Comparison of ENCODE assay signal across 19 cellular contexts in the genomic region with DNA sequence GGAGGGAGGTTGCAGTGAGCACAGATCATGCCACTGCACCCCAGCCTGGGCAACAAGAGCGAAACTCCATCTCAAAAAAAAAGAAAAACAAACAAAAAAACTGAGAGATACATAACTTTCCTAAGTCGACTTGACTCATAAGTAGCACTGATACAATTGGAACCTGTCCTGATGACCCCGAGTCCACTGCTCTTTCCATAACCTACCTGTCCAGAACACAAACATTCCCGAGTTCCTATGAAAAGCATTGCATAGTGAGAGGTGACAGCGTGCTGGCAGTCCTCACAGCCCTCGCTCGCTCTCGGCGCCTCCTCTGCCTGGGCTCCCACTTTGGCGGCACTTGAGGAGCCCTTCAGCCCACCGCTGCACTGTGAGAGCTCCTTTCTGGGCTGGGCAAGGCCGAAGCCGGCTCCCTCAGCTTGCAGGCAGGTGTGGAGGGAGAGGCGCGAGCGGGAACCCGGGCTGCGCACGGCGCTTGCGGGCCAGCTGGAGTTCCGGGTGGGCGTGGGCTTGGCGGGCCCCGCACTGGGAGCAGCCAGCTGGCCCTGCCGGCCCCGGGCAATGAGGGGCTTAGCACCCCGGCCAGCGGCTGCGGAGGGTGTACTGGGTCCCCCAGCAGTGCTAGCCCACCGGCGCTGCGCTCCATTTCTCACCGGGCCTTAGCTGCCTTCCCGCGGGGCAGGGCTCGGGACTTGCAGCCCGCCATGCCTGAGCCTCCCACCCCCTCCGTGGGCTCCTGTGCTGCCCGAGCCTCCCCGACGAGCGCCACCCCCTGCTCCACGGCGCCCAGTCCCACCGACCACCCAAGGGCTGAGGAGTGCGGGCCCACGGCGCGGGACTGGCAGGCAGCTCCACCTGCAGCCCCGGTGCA. TPM values are rescaled to one million over a fixed set of nuclear protein-coding genes. Genes with fewer than 3 reads are reported as not detected.
"Had no signal": no experiment of that assay in that cellular context is flagged by ENCODE, and none has a peak within 500 bp of the region (broad histone marks: within the 10 kb centered on the region; RNA-seq: fewer than 3 reads in every experiment).

No MANE protein-coding gene starts in this region.

RNA-seq across cellular contexts. Expression of gene DNAH3, which starts 1.7 kb away (rescaled TPM):
- total RNA-seq: endothelial cell of umbilical vein; epithelial cell of proximal tubule; fibroblast of lung; naive thymus-derived CD4-positive, alpha-beta T cell; osteocyte; smooth muscle cell had no signal
- polyA plus RNA-seq: endothelial cell of umbilical vein; fibroblast of lung; naive thymus-derived CD4-positive, alpha-beta T cell; smooth muscle cell had no signal

RNA-seq across cellular contexts. Expression of gene ZP2, which starts 59.0 kb away (rescaled TPM):
- total RNA-seq: endothelial cell of umbilical vein; epithelial cell of proximal tubule; esophagus muscularis mucosa; fibroblast of lung; foreskin keratinocyte; gastroesophageal sphincter; heart left ventricle; left ventricle myocardium superior; naive thymus-derived CD4-positive, alpha-beta T cell; osteocyte; prostate gland; right atrium auricular region; sciatic nerve; smooth muscle cell; suprapubic skin; ureter; vagina had no signal
- polyA plus RNA-seq: endothelial cell of umbilical vein; fibroblast of lung; foreskin keratinocyte; heart left ventricle; keratinocyte; lung; naive thymus-derived CD4-positive, alpha-beta T cell; smooth muscle cell had no signal
